In genomic region chr3:149235599-149236424, GRCh38 we compare ENCODE assay signal across 19 cellular contexts. TPM values are rescaled to one million over a fixed set of nuclear protein-coding genes. Genes with fewer than 3 reads are reported as not detected.
A peak's percentile ranks its signal among the peaks of the same experiment; 100 is the strongest.
DNase-seq lines count a peak whose midpoint lies in the region; ATAC-seq and TF ChIP-seq lines count a peak whose summit lies in the region.
"Had no signal": no experiment of that assay in that cellular context is flagged by ENCODE, and none has a peak within 500 bp of the region (broad histone marks: within the 10 kb centered on the region; RNA-seq: fewer than 3 reads in every experiment).

No MANE protein-coding gene starts in this region.

- 0 out of 2 replicates have a peak overlapping the region, but pooled peaks have one; percentile 22 for H4K5ac ChIP-seq in IMR-90 (ENCODE audit: low read depth, low read length)

- no peak for TF ChIP-seq CTCF in C4-2B (conservative IDR thresholded peaks at IDR 0.05)
- no peak for TF ChIP-seq CTCF in IMR-90 (conservative IDR thresholded peaks at IDR 0.05; ENCODE audit: low read depth, low read length)

- H2AK9ac ChIP-seq in IMR-90 (replicated peaks; ENCODE audit: low read depth, low read length, poor library complexity) = no peak overlapping the region

- H4K20me1 ChIP-seq in IMR-90 (ENCODE audit: insufficient read depth, low read length) = no peaks in the 10 kb centered on the region

- H3K9ac ChIP-seq in IMR-90 (ENCODE audit: low read depth, low read length) = no peak overlapping the region
- H3K9ac ChIP-seq in SK-N-MC (ENCODE audit: insufficient read length) = no peak overlapping the region
- no peak overlapping the region for H3K9ac ChIP-seq in mesenchymal stem cell (ENCODE audit: low read length)

- H3K27ac ChIP-seq in C4-2B = peak overlapping the region; percentile 50
- H3K27ac ChIP-seq in IMR-90 (ENCODE audit: insufficient read depth, low read length) = no peak overlapping the region
- peak overlapping the region; percentile 86 for H3K27ac ChIP-seq in SK-N-MC
- no peak overlapping the region for H3K27ac ChIP-seq in mesenchymal stem cell (ENCODE audit: low read length, poor library complexity, severe bottlenecking)
- H3K27ac ChIP-seq: SJSA1 had no signal

- H2AK5ac ChIP-seq in IMR-90 (ENCODE audit: low read depth, low read length) = no peak overlapping the region
- H2AK5ac ChIP-seq in mesenchymal stem cell (ENCODE audit: low read length, severe bottlenecking) = no peak overlapping the region

- H2AFZ ChIP-seq in IMR-90 (replicated peaks; ENCODE audit: low read length, poor library complexity) (no peak overlapping the region), mesenchymal stem cell (ENCODE audit: low read depth, low read length) (no peak overlapping the region)

- no peak for TF ChIP-seq RAD21 in IMR-90 (IDR thresholded peaks at IDR 0.05; ENCODE audit: low read length)

- no peak overlapping the region for H2BK15ac ChIP-seq in IMR-90 (ENCODE audit: low read depth, low read length)
- peak overlapping the region; percentile 81 for H2BK15ac ChIP-seq in mesenchymal stem cell (ENCODE audit: low read depth, poor library complexity, severe bottlenecking)

- H2BK120ac ChIP-seq in IMR-90 (ENCODE audit: low read depth, low read length) (no peak overlapping the region), mesenchymal stem cell (ENCODE audit: low read depth, low read length) (peak overlapping the region; percentile 61)

- H3K23ac ChIP-seq in IMR-90 (ENCODE audit: low read depth, low read length) = no peak overlapping the region
- H3K23ac ChIP-seq in mesenchymal stem cell (ENCODE audit: low read length in 2 of 2) = no peak overlapping the region

- no peaks in the 10 kb centered on the region for H3K9me1 ChIP-seq in IMR-90 (ENCODE audit: insufficient read depth, low read length)

- dilution Hi-C loops in IMR-90 (cut with HindIII; ENCODE audit: low sequenced_read_pairs, unreplicated experiment) = no loop called here

- CTCF ChIA-PET in IMR-90 (lab: Yijun Ruan, JAX) = interaction anchor here (0.6 kb wide), 1 partner anchor 245 kb away, joined by 5 read pairs; no protein-coding TSS in a partner anchor

- POLR2A ChIA-PET in IMR-90 (lab: Charles Lee; ENCODE audit: unreplicated experiment) = no interaction called here

- H3K9me3 ChIP-seq in IMR-90 (ENCODE audit: control insufficient read depth, insufficient read depth, low read length) = no peaks in the 10 kb centered on the region
- H3K9me3 ChIP-seq in SK-N-MC (ENCODE audit: low read depth, low read length) = no peaks in the 10 kb centered on the region
- no peaks in the 10 kb centered on the region for H3K9me3 ChIP-seq in mesenchymal stem cell (ENCODE audit: control insufficient read depth, low read length)
- H3K9me3 ChIP-seq: A549, SJSA1 had no signal

- H3K27me3 ChIP-seq in IMR-90 (ENCODE audit: control insufficient read depth, insufficient read depth, low read length) = no peaks in the 10 kb centered on the region
- H3K27me3 ChIP-seq in mesenchymal stem cell (ENCODE audit: control insufficient read depth in 1 of 2, insufficient read depth in 1 of 2, low read length in 2 of 2) = no peaks in the 10 kb centered on the region
- H3K27me3 ChIP-seq: SJSA1 had no signal

- no peak overlapping the region for H2BK20ac ChIP-seq in IMR-90 (ENCODE audit: low read depth, low read length)

- intact Hi-C loops in IMR-90 (cut with micrococcal nuclease) = no loop called here

- in situ Hi-C loops in IMR-90 (cut with MboI; ENCODE audit: low sequenced_read_pairs) = no loop called here

- WGBS in IMR-90 (ENCODE audit: extremely low coverage in 2 of 2, insufficient read length in 1 of 2), 2 experiments = 82% methylated on average over 2 of the region's 4 CpGs; no CpG with 5 or more reads in 1 of the 2 experiments
- WGBS in mesenchymal stem cell = 87% methylated on average over 4 of the region's 4 CpGs

- no peak for ATAC-seq in IMR-90 (ENCODE audit: low read depth)
- ATAC-seq in GM19452 (IDR thresholded peaks at IDR 0.05; ENCODE audit: unreplicated experiment) = no peak
- no peak for ATAC-seq in HG03565 (IDR thresholded peaks at IDR 0.05; ENCODE audit: unreplicated experiment)
- ATAC-seq: A549 had no signal

- H4K91ac ChIP-seq in IMR-90 (ENCODE audit: insufficient read depth, low read depth, low read length) (no peak overlapping the region), mesenchymal stem cell (ENCODE audit: low read length) (peak overlapping the region; percentile 90)

- H3K56ac ChIP-seq in IMR-90 (ENCODE audit: extremely low read depth, insufficient read depth, low read length) = no peak overlapping the region

- no peak overlapping the region for H3K4me3 ChIP-seq in IMR-90 (ENCODE audit: insufficient read depth, low read depth, low read length)
- H3K4me3 ChIP-seq in SK-N-MC = peak overlapping the region; percentile 45
- no peak overlapping the region for H3K4me3 ChIP-seq in mesenchymal stem cell (ENCODE audit: insufficient read depth in 1 of 2, low read depth in 1 of 2, low read length in 2 of 2)
- H3K4me3 ChIP-seq: A549, SJSA1 had no signal

- H3K79me1 ChIP-seq in IMR-90 (ENCODE audit: low read depth in 1 of 2, low read length in 2 of 2) (no peaks in the 10 kb centered on the region), mesenchymal stem cell (replicated peaks; ENCODE audit: low read length, poor library complexity, severe bottlenecking) (no peaks in the 10 kb centered on the region)

- no peak overlapping the region for H3K14ac ChIP-seq in IMR-90 (replicated peaks; ENCODE audit: low read depth, low read length)
- H3K14ac ChIP-seq in mesenchymal stem cell (ENCODE audit: low read length in 2 of 2) = no peak overlapping the region

- BruUV-seq in IMR-90 (replicated peaks; lab: Mats Ljungman, UMichigan) = no TSS peak

- peak overlapping the region; percentile 60 to 97 for H2BK12ac ChIP-seq in mesenchymal stem cell (ENCODE audit: low read length in 2 of 2)

- H3K4ac ChIP-seq in IMR-90 (ENCODE audit: low read depth, low read length) (no peak overlapping the region), mesenchymal stem cell (ENCODE audit: low read depth in 1 of 2, low read length in 2 of 2) (no peak overlapping the region)

- H4K8ac ChIP-seq in IMR-90 (ENCODE audit: low read depth in 2 of 2, low read length in 2 of 2) = no peak overlapping the region
- H4K8ac ChIP-seq in mesenchymal stem cell (ENCODE audit: low read length) = peak overlapping the region; percentile 62

- no peaks in the 10 kb centered on the region for H3K4me1 ChIP-seq in IMR-90 (ENCODE audit: control insufficient read depth, insufficient read depth, low read length)
- H3K4me1 ChIP-seq in mesenchymal stem cell (ENCODE audit: control insufficient read depth, insufficient read depth, low read depth, low read length) = peaks cover 8% of the 10 kb centered on the region
- H3K4me1 ChIP-seq: A549, SJSA1 had no signal

- H3K36me3 ChIP-seq in IMR-90 (ENCODE audit: control insufficient read depth, insufficient read depth, low read length) (no peaks in the 10 kb centered on the region), SK-N-MC (ENCODE audit: insufficient read depth, low read length) (no peaks in the 10 kb centered on the region), mesenchymal stem cell (ENCODE audit: control insufficient read depth in 1 of 2, insufficient read depth in 2 of 2, low read depth in 1 of 2, low read length in 2 of 2) (no peaks in the 10 kb centered on the region)
- H3K36me3 ChIP-seq: SJSA1 had no signal

- H3K4me2 ChIP-seq in IMR-90 (ENCODE audit: low read depth, low read length) (no peak overlapping the region), mesenchymal stem cell (ENCODE audit: low read length, poor library complexity, severe bottlenecking) (no peak overlapping the region)
- H3K4me2 ChIP-seq: A549 had no signal

- H2BK5ac ChIP-seq in IMR-90 (ENCODE audit: low read depth, low read length, poor library complexity, severe bottlenecking) (no peak overlapping the region), mesenchymal stem cell (ENCODE audit: low read depth, low read length, poor library complexity, severe bottlenecking) (no peak overlapping the region)

- DNase-seq in IMR-90 (no peak), SK-N-MC (ENCODE audit: low read depth, low spot score) (peak; percentile 45), mesenchymal stem cell (no peak), nucleus accumbens (lab: John Stamatoyannopoulos, UW) (no peak)
- no peak for DNase-seq in activated T-cell treated with anti-CD3 and anti-CD28 coated beads, Interleukin-2, amount 50 U/mL, for 1 hour
- DNase-seq: C1 segment of cervical spinal cord, DMS153, H7, NCI-H1417, NCI-H2081 treated with DMSO at 0.1 percent for 48 hours, NCI-H2227 treated with DMSO at 0.1 percent for 48 hours, NCI-H526 treated with DMSO at 0.1 percent for 48 hours, SW 1271 had no signal

- no peak overlapping the region for H3K18ac ChIP-seq in IMR-90 (ENCODE audit: low read depth, low read length)
- peak overlapping the region in 1 of 2 experiments; percentile 83 for H3K18ac ChIP-seq in mesenchymal stem cell (ENCODE audit: low read depth in 1 of 2, low read length in 2 of 2)

- no peak for TF ChIP-seq POLR2A in IMR-90 (IDR thresholded peaks at IDR 0.05; ENCODE audit: low read depth, low read length)

TF ChIP-seq in IMR-90, 13 proteins besides CTCF, POLR2A, EP300 and RAD21:
- TF ChIP-seq RFX5 (IDR thresholded peaks at IDR 0.05; ENCODE audit: low read depth, low read length) (no peak), SMC3 (IDR thresholded peaks at IDR 0.05; ENCODE audit: low read depth, low read length) (no peak), FOS (IDR thresholded peaks at IDR 0.05; ENCODE audit: low read depth, low read length) (no peak)

RNA-seq across cellular contexts. Expression of gene CP, which starts 14.2 kb away (rescaled TPM):
- total RNA-seq in IMR-90 (2012; rRNA removed) = 0.28 TPM in 1 of 2 replicates, not detected in the other
- polyA plus RNA-seq in IMR-90 (2012; rRNA removed) = not detected in 2 replicates
- polyA plus RNA-seq in IMR-90 (2012; cell fraction: cytosol; rRNA removed) = not detected in 2 replicates
- polyA plus RNA-seq in IMR-90 (2012; cell fraction: nucleus; rRNA removed; ENCODE audit: low replicate concordance) = 0.07 TPM in 1 of 2 replicates, not detected in the other
- 0.04 TPM for polyA plus RNA-seq in mesenchymal stem cell (2013, experiment 1 of 2)
- polyA plus RNA-seq in mesenchymal stem cell (2013, experiment 2 of 2) = 0.15 TPM
- total RNA-seq: HT1080, SJSA1 had no signal

Comparison
In these comparisons a context has a peak if more than half of its experiments do, and no peak if none do; other contexts are left out.
1. H3K27ac ChIP-seq: peak in C4-2B (single experiment) and SK-N-MC (single experiment); none in IMR-90 (single experiment) and mesenchymal stem cell (single experiment).